ENCODE assay signal across 8 cellular contexts in the genomic region with DNA sequence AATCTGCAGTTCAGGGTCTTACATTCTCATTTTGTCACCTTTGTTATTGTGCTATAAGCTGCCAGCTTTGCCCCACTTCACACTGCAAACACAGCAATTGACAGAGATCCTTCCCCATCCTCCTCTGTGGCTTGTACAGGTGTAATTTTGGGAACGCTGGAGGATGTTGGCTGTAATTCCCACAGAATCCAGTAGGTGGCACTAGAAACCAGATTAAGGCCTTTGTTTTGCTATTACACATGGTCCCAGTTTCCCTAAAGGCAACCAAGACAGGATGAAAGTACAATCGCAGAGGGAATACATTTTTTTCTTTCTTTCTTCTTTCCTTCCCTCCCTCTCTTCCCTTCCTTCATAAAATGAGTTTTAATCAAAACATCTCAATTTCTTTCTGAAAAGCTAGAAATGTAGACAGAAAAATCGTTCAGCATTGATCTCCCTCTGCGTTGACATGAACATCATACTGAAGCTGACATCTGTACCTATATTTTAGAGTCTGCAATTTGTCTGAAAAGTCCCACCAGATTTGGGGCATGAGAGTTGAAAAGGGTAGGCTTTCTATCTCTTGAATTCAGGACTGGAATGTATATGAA. TPM values are rescaled to one million over a fixed set of nuclear protein-coding genes. Genes with fewer than 3 reads are reported as not detected.
DNase-seq lines count a peak whose midpoint lies in the region; ATAC-seq and TF ChIP-seq lines count a peak whose summit lies in the region.

No MANE protein-coding gene starts in this region.

- no peak overlapping the region for H2BK120ac ChIP-seq in trophoblast cell (ENCODE audit: insufficient read depth, low read length, poor library complexity)

- DNase-seq in AG20443 (ENCODE audit: low spot score) (peak; percentile 71), NCI-H2107 treated with DMSO at 0.1 percent for 48 hours (lab: John Stamatoyannopoulos, UW; ENCODE audit: unreplicated experiment) (peak; percentile 89), fibroblast of villous mesenchyme (ENCODE audit: low read depth) (peak; percentile 45), trophoblast cell (peak; percentile 52 to 86), NK-92 (lab: John Stamatoyannopoulos, UW; ENCODE audit: unreplicated experiment) (no peak)
- peak; percentile 20 for DNase-seq in activated CD4-positive, alpha-beta memory T cell treated with anti-CD3 and anti-CD28 coated beads, Interleukin-2, amount 10 ng/mL, durations not matched to agents 7 days and 5 days

- CTCF ChIA-PET in activated CD4-positive, alpha-beta memory T cell treated with anti-CD3 and anti-CD28 coated beads, Interleukin-2, amount 10 ng/mL, durations not matched to agents 7 days and 5 days (lab: Charles Lee) = interaction anchor here (0.6 to 1.8 kb wide), 5 partner anchors 8 to 864 kb away, joined by 3 to 7 read pairs (median 4); no protein-coding TSS in a partner anchor

- no CpG with 5 or more reads among the region's 4 CpGs for WGBS in trophoblast cell (ENCODE audit: extremely low coverage, insufficient coverage, insufficient read length)

- H3K27me3 Mint-ChIP-seq in activated CD4-positive, alpha-beta memory T cell treated with anti-CD3 and anti-CD28 coated beads, Interleukin-2, amount 10 ng/mL, durations not matched to agents 7 days and 5 days = peaks cover 2% of the 10 kb centered on the region

- H2AK5ac ChIP-seq in trophoblast cell (ENCODE audit: low read length) = no peak overlapping the region

- no peaks in the 10 kb centered on the region for H3K4me1 ChIP-seq in trophoblast cell (ENCODE audit: control insufficient read depth in 1 of 2, insufficient read depth in 2 of 2, low read length in 2 of 2)

- no peaks in the 10 kb centered on the region for H3K9me3 Mint-ChIP-seq in activated CD4-positive, alpha-beta memory T cell treated with anti-CD3 and anti-CD28 coated beads, Interleukin-2, amount 10 ng/mL, durations not matched to agents 7 days and 5 days

- ATAC-seq in HG02798 (IDR thresholded peaks at IDR 0.05; ENCODE audit: poor library complexity, unreplicated experiment) = peak; percentile 77

- no peaks in the 10 kb centered on the region for H3K27me3 ChIP-seq in trophoblast cell (ENCODE audit: insufficient read depth, low read length)

- no peaks in the 10 kb centered on the region for H3K4me1 Mint-ChIP-seq in activated CD4-positive, alpha-beta memory T cell treated with anti-CD3 and anti-CD28 coated beads, Interleukin-2, amount 10 ng/mL, durations not matched to agents 7 days and 5 days

- H4K8ac ChIP-seq in trophoblast cell (ENCODE audit: low read depth, low read length) = no peak overlapping the region

- H4K91ac ChIP-seq in trophoblast cell (ENCODE audit: low read depth, low read length) = no peak overlapping the region

- H3K79me2 ChIP-seq in trophoblast cell (ENCODE audit: control insufficient read depth, insufficient read depth, low read length, poor library complexity) = no peaks in the 10 kb centered on the region

- no peak overlapping the region for H3K23ac ChIP-seq in trophoblast cell (ENCODE audit: low read length)

- peak; percentile 72 for TF ChIP-seq CTCF in GM12801 (IDR thresholded peaks at IDR 0.05; ENCODE audit: extremely low read depth, insufficient read length)
- TF ChIP-seq CTCF in fibroblast of villous mesenchyme (IDR thresholded peaks at IDR 0.05; ENCODE audit: insufficient read depth, low read depth, low read length) = peak; percentile 86

- no peak overlapping the region for H3K4me2 ChIP-seq in trophoblast cell (ENCODE audit: low read length)

- H3K9ac ChIP-seq in trophoblast cell (ENCODE audit: low read length) = no peak overlapping the region

- H3K36me3 Mint-ChIP-seq in activated CD4-positive, alpha-beta memory T cell treated with anti-CD3 and anti-CD28 coated beads, Interleukin-2, amount 10 ng/mL, durations not matched to agents 7 days and 5 days (ENCODE audit: low read depth) = no peaks in the 10 kb centered on the region

- H3K18ac ChIP-seq in trophoblast cell (ENCODE audit: low read length) = no peak overlapping the region

- H3K36me3 ChIP-seq in trophoblast cell (ENCODE audit: control insufficient read depth in 1 of 2, insufficient read depth in 2 of 2, low read length in 2 of 2) = no peaks in the 10 kb centered on the region

- no peak overlapping the region for H2AFZ ChIP-seq in trophoblast cell (ENCODE audit: insufficient read depth, low read length, poor library complexity)

- H3K79me1 ChIP-seq in trophoblast cell (ENCODE audit: low read length) = no peaks in the 10 kb centered on the region

- POLR2A ChIA-PET in activated CD4-positive, alpha-beta memory T cell treated with anti-CD3 and anti-CD28 coated beads, Interleukin-2, amount 10 ng/mL, durations not matched to agents 7 days and 5 days (lab: Charles Lee) = no interaction called here

- no peak overlapping the region for H3K27ac Mint-ChIP-seq in activated CD4-positive, alpha-beta memory T cell treated with anti-CD3 and anti-CD28 coated beads, Interleukin-2, amount 10 ng/mL, durations not matched to agents 7 days and 5 days

- H3K9me3 ChIP-seq in trophoblast cell (ENCODE audit: insufficient read depth, low read depth, low read length) = no peaks in the 10 kb centered on the region

- no peak overlapping the region for H4K12ac ChIP-seq in trophoblast cell (ENCODE audit: low read depth, low read length)

- H2BK12ac ChIP-seq in trophoblast cell (ENCODE audit: low read length) = no peak overlapping the region

- H2BK5ac ChIP-seq in trophoblast cell (ENCODE audit: low read depth, low read length, poor library complexity) = no peak overlapping the region

- H3K4me3 ChIP-seq in fibroblast of villous mesenchyme (ENCODE audit: low read depth, low read length) (no peak overlapping the region), trophoblast cell (ENCODE audit: low read depth, low read length) (no peak overlapping the region)

- no peak overlapping the region for H3K4me3 Mint-ChIP-seq in activated CD4-positive, alpha-beta memory T cell treated with anti-CD3 and anti-CD28 coated beads, Interleukin-2, amount 10 ng/mL, durations not matched to agents 7 days and 5 days

- H3K14ac ChIP-seq in trophoblast cell (ENCODE audit: low read length) = no peak overlapping the region

- H3K27ac ChIP-seq in trophoblast cell (ENCODE audit: low read depth, low read length) = no peak overlapping the region

- no peak overlapping the region for H3K4ac ChIP-seq in trophoblast cell (ENCODE audit: low read depth, low read length)

RNA-seq across cellular contexts. Expression of a gene that starts 21.3 kb away (rescaled TPM):
- total RNA-seq in activated CD4-positive, alpha-beta memory T cell treated with anti-CD3 and anti-CD28 coated beads, Interleukin-2, amount 10 ng/mL, durations not matched to agents 7 days and 5 days = not detected
- total RNA-seq in fibroblast of villous mesenchyme = not detected in 2 replicates
- polyA plus RNA-seq in trophoblast cell (2013) = not detected in 2 replicates

RNA-seq across cellular contexts. Expression of a gene that starts 48.7 kb away (rescaled TPM):
- not detected for total RNA-seq in activated CD4-positive, alpha-beta memory T cell treated with anti-CD3 and anti-CD28 coated beads, Interleukin-2, amount 10 ng/mL, durations not matched to agents 7 days and 5 days
- total RNA-seq in fibroblast of villous mesenchyme = not detected in 2 replicates
- not detected in 2 replicates for polyA plus RNA-seq in trophoblast cell (2013)
